ENCODE assay signal across 17 cellular contexts in the genomic region with DNA sequence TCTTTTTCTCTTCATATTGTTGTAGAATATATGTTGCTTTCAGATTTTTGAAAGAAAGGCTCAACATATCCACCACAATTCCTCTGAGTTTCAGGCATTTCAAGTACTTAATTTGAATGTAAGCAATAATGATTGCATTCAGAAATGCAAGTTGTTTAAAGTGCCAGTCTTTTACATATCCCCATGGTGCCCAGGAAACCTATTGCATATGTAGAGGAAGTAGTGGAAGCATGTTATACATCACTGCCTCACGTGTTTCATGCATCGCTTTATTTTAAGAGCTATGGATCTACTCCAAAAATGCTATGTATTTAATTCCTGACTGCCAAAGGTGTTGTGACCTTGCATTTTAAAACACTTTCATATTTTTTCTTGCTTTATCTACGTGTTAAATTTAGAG. TPM values are rescaled to one million over a fixed set of nuclear protein-coding genes. Genes with fewer than 3 reads are reported as not detected.
A peak's percentile ranks its signal among the peaks of the same experiment; 100 is the strongest.
DNase-seq lines count a peak whose midpoint lies in the region; ATAC-seq and TF ChIP-seq lines count a peak whose summit lies in the region.
"Had no signal": no experiment of that assay in that cellular context is flagged by ENCODE, and none has a peak within 500 bp of the region (broad histone marks: within the 10 kb centered on the region; RNA-seq: fewer than 3 reads in every experiment).

No MANE protein-coding gene starts in this region.

- H3K36me3 ChIP-seq in DOHH2 (ENCODE audit: control insufficient read depth, low read length): no peaks in the 10 kb centered on the region
- no peaks in the 10 kb centered on the region for H3K36me3 ChIP-seq in HUES48 (ENCODE audit: control insufficient read depth, insufficient read depth, low read length)
- no peaks in the 10 kb centered on the region for H3K36me3 ChIP-seq in neural cell (ENCODE audit: insufficient read depth, low read length)
- H3K36me3 ChIP-seq: colonic mucosa had no signal

- H3K4me1 ChIP-seq in DOHH2 (ENCODE audit: control insufficient read depth, low read length) (peaks cover 87% of the 10 kb centered on the region), HUES48 (ENCODE audit: control insufficient read depth, insufficient read depth, low read length) (peaks cover 49% of the 10 kb centered on the region)

- H3K27ac Mint-ChIP-seq in MCF 10A (ENCODE audit: low read depth, unreplicated experiment): no peak overlapping the region

- H4K20me1 ChIP-seq in DOHH2 (ENCODE audit: control insufficient read depth, insufficient read depth, low read depth, low read length) (no peaks in the 10 kb centered on the region), neural cell (ENCODE audit: insufficient read depth) (no peaks in the 10 kb centered on the region)

- H3K27me3 ChIP-seq in DOHH2 (ENCODE audit: control insufficient read depth, low read length): no peaks in the 10 kb centered on the region
- H3K27me3 ChIP-seq in HUES48 (ENCODE audit: control insufficient read depth, insufficient read depth, low read length): no peaks in the 10 kb centered on the region
- H3K27me3 ChIP-seq in neural cell (ENCODE audit: insufficient read depth, low read depth, low read length): no peaks in the 10 kb centered on the region
- H3K27me3 ChIP-seq: colonic mucosa, tibial nerve had no signal

- H3K4me2 ChIP-seq in DOHH2 (ENCODE audit: low read length) (peak overlapping the region; percentile 67), neural cell (ENCODE audit: low read length) (peak overlapping the region; percentile 50)

- no peaks in the 10 kb centered on the region for H3K9me3 Mint-ChIP-seq in MCF 10A (ENCODE audit: unreplicated experiment)
- H3K9me3 Mint-ChIP-seq: CD4-positive, alpha-beta memory T cell; naive thymus-derived CD4-positive, alpha-beta T cell had no signal

- H3K79me2 ChIP-seq in DOHH2 (ENCODE audit: control insufficient read depth, low read length) (peaks cover 21% of the 10 kb centered on the region), neural cell (replicated peaks; ENCODE audit: insufficient read depth, low read length) (peaks cover 24% of the 10 kb centered on the region)

- TF ChIP-seq RAD21 in neural cell (conservative IDR thresholded peaks at IDR 0.05): no peak

- no peaks in the 10 kb centered on the region for H3K27me3 Mint-ChIP-seq in MCF 10A (ENCODE audit: insufficient read depth, unreplicated experiment)
- H3K27me3 Mint-ChIP-seq: CD4-positive, alpha-beta memory T cell; naive thymus-derived CD4-positive, alpha-beta T cell had no signal

- CTCF ChIA-PET in MCF 10A (lab: Yijun Ruan, JAX): interaction anchor here (1.0 to 2.0 kb wide), 2 partner anchors 9 to 15 kb away, joined by 3 to 7 read pairs; no protein-coding TSS in a partner anchor

- H3K27ac ChIP-seq in DOHH2 (ENCODE audit: low read depth, low read length) (peak overlapping the region; percentile 62), HUES48 (ENCODE audit: low read depth, low read length) (peak overlapping the region; percentile 91), VCaP (peak overlapping the region; percentile 75; the same call in 1 of the 2 replicates), neural cell (ENCODE audit: low read length) (peak overlapping the region; percentile 53)
- H3K27ac ChIP-seq: colonic mucosa had no signal

- no peak overlapping the region for H2AFZ ChIP-seq in neural cell (ENCODE audit: low read depth, low read length)

- H3K9me2 ChIP-seq in DOHH2 (replicated peaks; ENCODE audit: control insufficient read depth, low read length): no peaks in the 10 kb centered on the region
- no peaks in the 10 kb centered on the region for H3K9me2 ChIP-seq in neural cell (ENCODE audit: insufficient read depth, low read length)

- H3K9me3 ChIP-seq in DOHH2 (ENCODE audit: control insufficient read depth, insufficient read depth, low read length): no peaks in the 10 kb centered on the region
- no peaks in the 10 kb centered on the region for H3K9me3 ChIP-seq in HUES48 (ENCODE audit: control insufficient read depth, insufficient read depth, low read length)
- no peaks in the 10 kb centered on the region for H3K9me3 ChIP-seq in neural cell (ENCODE audit: low read length)
- H3K9me3 ChIP-seq: colonic mucosa, tibial nerve had no signal

- H3K4me1 Mint-ChIP-seq in MCF 10A (ENCODE audit: insufficient read depth, unreplicated experiment): peaks cover 15% of the 10 kb centered on the region

- intact Hi-C loops in MCF 10A (cut with micrococcal nuclease): loop anchor here (2.0 kb wide), 1 partner anchor 23 kb away; no protein-coding TSS in a partner anchor

- no peak overlapping the region for H3K4me3 Mint-ChIP-seq in MCF 10A (ENCODE audit: unreplicated experiment)

- TF ChIP-seq EP300 in neural cell (conservative IDR thresholded peaks at IDR 0.05; ENCODE audit: poor library complexity, severe bottlenecking): no peak

- TF ChIP-seq CTCF in DOHH2 (IDR thresholded peaks at IDR 0.05; ENCODE audit: low read depth, low read length, poor library complexity, severe bottlenecking) (no peak), VCaP (conservative IDR thresholded peaks at IDR 0.05) (no peak), neural cell (IDR thresholded peaks at IDR 0.05; ENCODE audit: poor library complexity, severe bottlenecking) (no peak), MCF 10A (IDR thresholded peaks at IDR 0.05; ENCODE audit: unreplicated experiment) (no peak)

- H3K9ac ChIP-seq in HUES48 (ENCODE audit: low read depth, low read length) (peak overlapping the region; percentile 24), neural cell (ENCODE audit: low read length) (no peak overlapping the region)

- no TSS peak for BruUV-seq in MCF 10A (replicated peaks; lab: Mats Ljungman, UMichigan)

- H3F3A ChIP-seq in DOHH2 (ENCODE audit: control insufficient read depth, insufficient read depth): peaks cover 18% of the 10 kb centered on the region
- H3F3A ChIP-seq in neural cell (ENCODE audit: insufficient read depth, low read length, poor library complexity, severe bottlenecking): no peaks in the 10 kb centered on the region

- DNase-seq in D341Med (ENCODE audit: low spot score) (no peak), MCF 10A (ENCODE audit: unreplicated experiment) (no peak)
- DNase-seq in central memory CD4-positive, alpha-beta T cell: no peak
- DNase-seq: activated CD4-positive, alpha-beta T cell treated with anti-CD3 and anti-CD28 coated beads, Interleukin-2, amount 50 U/mL, for 4 hours; activated T-cell treated with anti-CD3 and anti-CD28 coated beads, Interleukin-2, amount 50 U/mL, for 48 hours; CD4-positive, alpha-beta memory T cell; colonic mucosa; naive thymus-derived CD4-positive, alpha-beta T cell; stimulated activated CD8-positive, alpha-beta memory T cell treated with anti-CD3 and anti-CD28 coated beads, Interleukin-4, amount 100 ng/mL, for 48 hours; T-helper 2 cell had no signal

- H3K36me3 Mint-ChIP-seq in MCF 10A (ENCODE audit: insufficient read depth, unreplicated experiment): peaks cover 49% of the 10 kb centered on the region

- ATAC-seq in HG03139 (IDR thresholded peaks at IDR 0.05; ENCODE audit: unreplicated experiment): no peak
- ATAC-seq: left lobe of liver; naive thymus-derived CD4-positive, alpha-beta T cell had no signal

- POLR2A ChIA-PET in MCF 10A (lab: Yijun Ruan, JAX): interaction anchor here (0.6 to 9.5 kb wide), 11 partner anchors 8 to 301 kb away, joined by 3 to 149 read pairs (median 6); a partner anchor contains a TSS

- peak overlapping the region; percentile 27 for H3K4me3 ChIP-seq in DOHH2 (ENCODE audit: low read length)
- H3K4me3 ChIP-seq in HUES48 (ENCODE audit: low read depth, low read length): peak overlapping the region; percentile 25; the same call in 1 of the 2 replicates
- peak overlapping the region; percentile 14 for H3K4me3 ChIP-seq in neural cell (ENCODE audit: low read length)
- H3K4me3 ChIP-seq: colonic mucosa, tibial nerve had no signal

TF ChIP-seq in neural cell, 6 proteins besides CTCF, POLR2A, EP300 and RAD21:
- TF ChIP-seq POLR2AphosphoS5 (IDR thresholded peaks at IDR 0.05) (no peak), TAF1 (IDR thresholded peaks at IDR 0.05; ENCODE audit: low read depth) (no peak), MXI1 (conservative IDR thresholded peaks at IDR 0.05; ENCODE audit: poor library complexity, severe bottlenecking) (no peak), EZH2 (IDR thresholded peaks at IDR 0.05; ENCODE audit: borderline replicate concordance, insufficient read depth, low read length, poor library complexity, severe bottlenecking) (no peak), SMC3 (conservative IDR thresholded peaks at IDR 0.05; ENCODE audit: poor library complexity) (no peak)
- TF ChIP-seq, protein P1, sequence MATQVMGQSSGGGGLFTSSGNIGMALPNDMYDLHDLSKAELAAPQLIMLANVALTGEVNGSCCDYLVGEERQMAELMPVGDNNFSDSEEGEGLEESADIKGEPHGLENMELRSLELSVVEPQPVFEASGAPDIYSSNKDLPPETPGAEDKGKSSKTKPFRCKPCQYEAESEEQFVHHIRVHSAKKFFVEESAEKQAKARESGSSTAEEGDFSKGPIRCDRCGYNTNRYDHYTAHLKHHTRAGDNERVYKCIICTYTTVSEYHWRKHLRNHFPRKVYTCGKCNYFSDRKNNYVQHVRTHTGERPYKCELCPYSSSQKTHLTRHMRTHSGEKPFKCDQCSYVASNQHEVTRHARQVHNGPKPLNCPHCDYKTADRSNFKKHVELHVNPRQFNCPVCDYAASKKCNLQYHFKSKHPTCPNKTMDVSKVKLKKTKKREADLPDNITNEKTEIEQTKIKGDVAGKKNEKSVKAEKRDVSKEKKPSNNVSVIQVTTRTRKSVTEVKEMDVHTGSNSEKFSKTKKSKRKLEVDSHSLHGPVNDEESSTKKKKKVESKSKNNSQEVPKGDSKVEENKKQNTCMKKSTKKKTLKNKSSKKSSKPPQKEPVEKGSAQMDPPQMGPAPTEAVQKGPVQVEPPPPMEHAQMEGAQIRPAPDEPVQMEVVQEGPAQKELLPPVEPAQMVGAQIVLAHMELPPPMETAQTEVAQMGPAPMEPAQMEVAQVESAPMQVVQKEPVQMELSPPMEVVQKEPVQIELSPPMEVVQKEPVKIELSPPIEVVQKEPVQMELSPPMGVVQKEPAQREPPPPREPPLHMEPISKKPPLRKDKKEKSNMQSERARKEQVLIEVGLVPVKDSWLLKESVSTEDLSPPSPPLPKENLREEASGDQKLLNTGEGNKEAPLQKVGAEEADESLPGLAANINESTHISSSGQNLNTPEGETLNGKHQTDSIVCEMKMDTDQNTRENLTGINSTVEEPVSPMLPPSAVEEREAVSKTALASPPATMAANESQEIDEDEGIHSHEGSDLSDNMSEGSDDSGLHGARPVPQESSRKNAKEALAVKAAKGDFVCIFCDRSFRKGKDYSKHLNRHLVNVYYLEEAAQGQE (IDR thresholded peaks at IDR 0.05; ENCODE audit: borderline replicate concordance): no peak
TF ChIP-seq in neural cell: peak in this region for 0.

RNA-seq across cellular contexts. Expression of a gene that starts 28.1 kb away (rescaled TPM):
- 37.9 and 42.2 TPM in 2 replicates for polyA plus RNA-seq in neural cell
- 104 and 121 TPM in 2 replicates for polyA minus RNA-seq in neural cell
- total RNA-seq in MCF 10A (2022): 86.7 and 99.0 TPM in 2 replicates
